29 cellular contexts compared by ENCODE assay signal in the genomic region with DNA sequence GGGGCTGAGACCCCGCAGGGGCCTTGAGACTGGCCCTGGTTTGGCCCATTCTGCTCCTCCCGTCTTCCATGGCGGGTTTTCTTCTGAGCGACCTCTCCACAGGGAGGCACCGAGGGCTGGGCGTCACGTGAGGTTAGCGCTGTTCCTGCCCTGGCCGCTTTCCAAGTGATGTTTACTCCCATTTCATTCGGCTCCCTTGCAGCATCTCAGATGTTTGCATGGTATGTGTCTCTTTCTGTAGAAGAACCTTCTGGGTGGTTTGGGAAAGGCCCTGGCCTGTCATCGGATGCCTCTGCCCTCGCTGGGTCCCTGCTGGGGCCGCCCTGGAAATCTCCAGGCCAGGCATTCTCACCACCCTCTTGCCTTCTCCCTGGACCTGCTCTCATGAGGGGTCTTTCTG.
"Had no signal": no experiment of that assay in that cellular context is flagged by ENCODE, and none has a peak within 500 bp of the region (broad histone marks: within the 10 kb centered on the region; RNA-seq: fewer than 3 reads in every experiment).

No MANE protein-coding gene starts in this region.

- H3K27me3 Mint-ChIP-seq: activated CD4-positive, alpha-beta memory T cell treated with anti-CD3 and anti-CD28 coated beads for 36 hours; activated CD4-positive, alpha-beta T cell treated with anti-CD3 and anti-CD28 coated beads, Interleukin-2, amount 10 ng/mL, durations not matched to agents 24 days and 14 days; activated naive CD8-positive, alpha-beta T cell treated with anti-CD3 and anti-CD28 coated beads for 36 hours had no signal

- H3K27ac ChIP-seq: adrenal gland, body of pancreas, cardiac muscle cell, foreskin keratinocyte, heart left ventricle, right lobe of liver, upper lobe of right lung, WERI-Rb-1 had no signal

- H3K9me3 ChIP-seq: adrenal gland, body of pancreas, heart left ventricle, right lobe of liver, upper lobe of right lung had no signal

- H3K36me3 Mint-ChIP-seq: activated CD4-positive, alpha-beta memory T cell treated with anti-CD3 and anti-CD28 coated beads for 36 hours; activated naive CD8-positive, alpha-beta T cell treated with anti-CD3 and anti-CD28 coated beads for 36 hours; immature natural killer cell had no signal

- H3K4me3 Mint-ChIP-seq: activated CD4-positive, alpha-beta memory T cell treated with anti-CD3 and anti-CD28 coated beads for 36 hours; activated CD4-positive, alpha-beta T cell treated with anti-CD3 and anti-CD28 coated beads, Interleukin-2, amount 10 ng/mL, durations not matched to agents 24 days and 14 days; activated naive CD4-positive, alpha-beta T cell treated with anti-CD3 and anti-CD28 coated beads for 36 hours; activated naive CD8-positive, alpha-beta T cell treated with anti-CD3 and anti-CD28 coated beads for 36 hours; activated T-helper 1 cell treated with anti-CD3 and anti-CD28 coated beads, Interleukin-12 subunit alpha, Interleukin-12 subunit beta, Interleukin-2, Interleukin-4 antibody, amounts not matched to agents 30 ng/mL and 10 ng/mL and 1 ng/mL, durations not matched to agents 14 hours and 24 hours and 36 hours; immature natural killer cell; naive thymus-derived CD8-positive, alpha-beta T cell; neural crest cell had no signal

- H3K4me3 ChIP-seq: adrenal gland, body of pancreas, cardiac muscle cell, heart left ventricle, right lobe of liver, upper lobe of right lung had no signal

- H3K4me1 Mint-ChIP-seq: activated CD4-positive, alpha-beta T cell treated with anti-CD3 and anti-CD28 coated beads, Interleukin-2, amount 10 ng/mL, durations not matched to agents 24 days and 14 days; activated naive CD8-positive, alpha-beta T cell treated with anti-CD3 and anti-CD28 coated beads for 36 hours; naive thymus-derived CD8-positive, alpha-beta T cell had no signal

- H3K27me3 ChIP-seq: adrenal gland, body of pancreas, cardiac muscle cell, foreskin keratinocyte, heart left ventricle, right lobe of liver, upper lobe of right lung had no signal

- H3K27ac Mint-ChIP-seq: activated CD4-positive, alpha-beta memory T cell treated with anti-CD3 and anti-CD28 coated beads for 36 hours; activated CD4-positive, alpha-beta T cell treated with anti-CD3 and anti-CD28 coated beads, Interleukin-2, amount 10 ng/mL, durations not matched to agents 24 days and 14 days; activated naive CD4-positive, alpha-beta T cell treated with anti-CD3 and anti-CD28 coated beads for 36 hours; activated naive CD8-positive, alpha-beta T cell treated with anti-CD3 and anti-CD28 coated beads for 36 hours; activated T-helper 1 cell treated with anti-CD3 and anti-CD28 coated beads, Interleukin-12 subunit alpha, Interleukin-12 subunit beta, Interleukin-2, Interleukin-4 antibody, amounts not matched to agents 30 ng/mL and 10 ng/mL and 1 ng/mL, durations not matched to agents 14 hours and 24 hours and 36 hours; immature natural killer cell; naive thymus-derived CD8-positive, alpha-beta T cell had no signal

- H3K36me3 ChIP-seq: adrenal gland, cardiac muscle cell, heart left ventricle, right lobe of liver, upper lobe of right lung, WERI-Rb-1 had no signal

- H3K4me1 ChIP-seq: adrenal gland, right lobe of liver had no signal

- ATAC-seq: body of pancreas; esophagus mucosa; foreskin keratinocyte; heart left ventricle; left colon; naive thymus-derived CD8-positive, alpha-beta T cell; right lobe of liver; stimulated activated naive CD8-positive, alpha-beta T cell treated with anti-CD3 and anti-CD28 coated beads, Interleukin-15, Interleukin-2, amounts not matched to agents 100 U/mL and 50 U/mL, for 24 hours; upper lobe of right lung had no signal

- H3K9me3 Mint-ChIP-seq: activated CD4-positive, alpha-beta memory T cell treated with anti-CD3 and anti-CD28 coated beads for 36 hours; activated CD4-positive, alpha-beta T cell treated with anti-CD3 and anti-CD28 coated beads, Interleukin-2, amount 10 ng/mL, durations not matched to agents 24 days and 14 days; activated naive CD4-positive, alpha-beta T cell treated with anti-CD3 and anti-CD28 coated beads for 36 hours; activated naive CD8-positive, alpha-beta T cell treated with anti-CD3 and anti-CD28 coated beads for 36 hours; activated T-helper 1 cell treated with anti-CD3 and anti-CD28 coated beads, Interleukin-12 subunit alpha, Interleukin-12 subunit beta, Interleukin-2, Interleukin-4 antibody, amounts not matched to agents 30 ng/mL and 10 ng/mL and 1 ng/mL, durations not matched to agents 14 hours and 24 hours and 36 hours; neural crest cell had no signal

- DNase-seq: activated CD4-positive, alpha-beta memory T cell treated with anti-CD3 and anti-CD28 coated beads for 36 hours; activated CD4-positive, alpha-beta T cell treated with anti-CD3 and anti-CD28 coated beads, Interleukin-2, amount 10 ng/mL, durations not matched to agents 24 days and 14 days; activated CD4-positive, CD25-positive, alpha-beta regulatory T cell treated with anti-CD3 and anti-CD28 coated beads, Interleukin-2, amount 50 U/mL, for 72 hours; activated CD8-positive, alpha-beta memory T cell treated with anti-CD3 and anti-CD28 coated beads, Interleukin-2, amount 50 U/mL, for 4 hours; activated effector memory CD4-positive, alpha-beta T cell treated with anti-CD3 and anti-CD28 coated beads, Interleukin-2, amount 50 U/mL, for 16 hours; activated naive CD4-positive, alpha-beta T cell treated with anti-CD3 and anti-CD28 coated beads for 36 hours; activated naive CD8-positive, alpha-beta T cell treated with anti-CD3 and anti-CD28 coated beads for 36 hours; activated T-cell treated with anti-CD3 and anti-CD28 coated beads, Interleukin-2, amount 50 U/mL, for 1 hour; aorta; body of pancreas; foreskin keratinocyte; hypothalamus; immature natural killer cell; kidney; left colon; mammary epithelial cell; naive thymus-derived CD8-positive, alpha-beta T cell; stimulated activated CD4-positive, alpha-beta T cell treated with anti-CD3 and anti-CD28 coated beads, Interleukin-4, amount 100 ng/mL, for 1 hour; stimulated activated naive CD8-positive, alpha-beta T cell treated with anti-CD3 and anti-CD28 coated beads, Interleukin-15, Interleukin-2, amounts not matched to agents 100 U/mL and 50 U/mL, for 24 hours; T-helper 9 cell; upper lobe of right lung; WERI-Rb-1 had no signal
